Comparison of ENCODE assay signal across 1 cellular context in genomic region chr16:67413978-67414891, GRCh38.
A peak's percentile ranks its signal among the peaks of the same experiment; 100 is the strongest.
TF ChIP-seq lines count a peak whose summit lies in the region.

No MANE protein-coding gene starts in this region.

TF ChIP-seq in H1, 55 proteins besides CTCF, POLR2A, EP300 and RAD21:
- TF ChIP-seq HDAC2 (IDR thresholded peaks at IDR 0.05; ENCODE audit: borderline replicate concordance in 1 of 2, low read depth in 2 of 2, low read length in 2 of 2), result no peak
- 0 out of 2 replicates have a peak, but pooled peaks have one; percentile 60 for TF ChIP-seq EGR1 (IDR thresholded peaks at IDR 0.05; ENCODE audit: borderline replicate concordance, low read depth, low read length)
